16 cellular contexts compared by ENCODE assay signal in the genomic region with DNA sequence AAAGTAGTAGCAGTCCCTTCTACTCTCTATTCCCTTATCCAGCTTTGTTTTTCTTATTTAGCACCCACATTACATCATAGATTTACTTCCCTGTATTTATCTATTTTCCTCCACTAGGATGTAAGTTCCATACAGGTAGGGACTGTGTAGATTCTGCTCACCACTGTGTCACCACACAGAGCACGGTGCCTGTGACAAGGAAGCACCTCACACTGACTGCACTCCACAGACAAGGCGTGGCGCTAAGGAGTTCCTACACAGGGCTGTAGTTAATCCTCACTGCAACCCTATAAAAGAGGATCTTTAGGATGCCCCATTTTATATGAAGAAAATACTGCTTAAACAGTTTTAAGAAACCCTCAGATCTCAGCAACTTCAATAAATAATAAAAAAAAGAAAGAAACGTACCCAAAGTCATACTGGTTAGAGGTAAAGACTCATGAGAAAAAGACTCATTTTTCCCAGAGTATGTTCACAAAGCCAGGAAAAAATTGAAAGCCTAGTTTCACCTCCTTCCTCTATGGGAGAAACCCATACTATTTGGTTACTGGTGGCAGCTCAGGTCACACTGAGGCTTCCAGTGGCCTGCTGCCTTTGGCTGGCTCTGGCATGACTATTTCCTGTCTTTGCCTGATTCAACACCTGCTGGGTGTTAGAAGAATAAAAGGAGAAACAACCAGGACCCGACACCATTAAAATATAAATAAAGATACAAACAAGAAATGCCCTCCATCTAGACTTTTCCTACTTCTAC. TPM values are rescaled to one million over a fixed set of nuclear protein-coding genes. Genes with fewer than 3 reads are reported as not detected.
DNase-seq lines count a peak whose midpoint lies in the region; TF ChIP-seq lines count a peak whose summit lies in the region.
"Had no signal": no experiment of that assay in that cellular context is flagged by ENCODE, and none has a peak within 500 bp of the region (broad histone marks: within the 10 kb centered on the region; RNA-seq: fewer than 3 reads in every experiment).

No MANE protein-coding gene starts in this region.

- H3K27me3 ChIP-seq in esophagus muscularis mucosa (no peaks in the 10 kb centered on the region), osteoblast (ENCODE audit: insufficient read depth, low read length) (no peaks in the 10 kb centered on the region)
- H3K27me3 ChIP-seq: adrenal gland, dorsolateral prefrontal cortex had no signal

- H3K9me3 ChIP-seq in esophagus muscularis mucosa, result no peaks in the 10 kb centered on the region
- H3K9me3 ChIP-seq in osteoblast (ENCODE audit: low read depth, low read length), result no peaks in the 10 kb centered on the region
- H3K9me3 ChIP-seq: adrenal gland had no signal

- H3K4me3 Mint-ChIP-seq in Calu3 (ENCODE audit: low read depth, unreplicated experiment), result no peak overlapping the region
- H3K4me3 Mint-ChIP-seq: T-helper 2 cell treated with Interferon-gamma antibody and Interleukin-4, amounts not matched to agents 5 μg/mL and 100 μg/mL, for 36 hours had no signal

- WGBS in esophagus muscularis mucosa, result 95% methylated on average over 5 of the region's 5 CpGs

- no peak overlapping the region for H2AFZ ChIP-seq in osteoblast (ENCODE audit: low read length)
- H2AFZ ChIP-seq: parathyroid adenoma had no signal

- intact Hi-C loops in Calu3 (cut with micrococcal nuclease; ENCODE audit: unreplicated experiment), result no loop called here
- intact Hi-C loops in esophagus muscularis mucosa (cut with DNase I), result no loop called here

- H3K27me3 Mint-ChIP-seq in Calu3 (ENCODE audit: unreplicated experiment), result no peaks in the 10 kb centered on the region

- TF ChIP-seq CTCF in Calu3 (IDR thresholded peaks at IDR 0.05; ENCODE audit: unreplicated experiment) (no peak), esophagus muscularis mucosa (IDR thresholded peaks at IDR 0.05) (no peak), osteoblast (IDR thresholded peaks at IDR 0.05; ENCODE audit: extremely low read depth, low read depth, low read length) (no peak)

- TF ChIP-seq EP300 in esophagus muscularis mucosa (IDR thresholded peaks at IDR 0.05), result no peak

- CTCF ChIA-PET in Calu3 (lab: Charles Lee), result no interaction called here

- H3K79me2 ChIP-seq in osteoblast (ENCODE audit: insufficient read depth, low read length), result no peaks in the 10 kb centered on the region

- no peak overlapping the region for H3K4me2 ChIP-seq in osteoblast (ENCODE audit: insufficient read depth, low read length)

- no TSS peak for BruUV-seq in Calu3 (replicated peaks; lab: Mats Ljungman, UMichigan)

- H3K4me3 ChIP-seq in esophagus muscularis mucosa (no peak overlapping the region), osteoblast (ENCODE audit: insufficient read depth, low read length) (no peak overlapping the region)
- H3K4me3 ChIP-seq: adrenal gland, dorsolateral prefrontal cortex had no signal

- peaks cover 8% of the 10 kb centered on the region for H3K4me1 Mint-ChIP-seq in Calu3 (ENCODE audit: low read depth, unreplicated experiment)

- H3K27ac ChIP-seq in esophagus muscularis mucosa (replicated peaks in 1 of 4) (peak overlapping the region; percentile 83 to 92 (median 89)), osteoblast (ENCODE audit: low read depth, low read length) (no peak overlapping the region)
- H3K27ac ChIP-seq: dorsolateral prefrontal cortex had no signal

- peaks cover 51 to 98% (median 93%) of the 10 kb centered on the region in 4 donors for H3K4me1 ChIP-seq in esophagus muscularis mucosa
- H3K4me1 ChIP-seq in osteoblast (ENCODE audit: insufficient read depth, low read length), result peaks cover 5% of the 10 kb centered on the region

- DNase-seq in Calu3 (no peak), NCI-H2029 treated with DMSO at 0.1 percent for 48 hours (lab: John Stamatoyannopoulos, UW) (peak; percentile 29), esophagus muscularis mucosa (ENCODE audit: extremely low spot score) (no peak), osteoblast (ENCODE audit: insufficient read length, low spot score, missing footprints) (peak; percentile 25), NCI-H1436 (lab: John Stamatoyannopoulos, UW) (no peak), DMS79 (lab: John Stamatoyannopoulos, UW) (no peak), UCSD-AML1 (lab: John Stamatoyannopoulos, UW; ENCODE audit: unreplicated experiment) (no peak)
- DNase-seq: activated CD8-positive, alpha-beta memory T cell treated with anti-CD3 and anti-CD28 coated beads for 24 hours; adrenal gland; dorsolateral prefrontal cortex; HCEC 1CT; MV-4-11; NCI-H226; stimulated activated naive CD4-positive, alpha-beta T cell treated with Interleukin-2 at 50 U/mL for 16 hours had no signal

- no peak for TF ChIP-seq POLR2A in esophagus muscularis mucosa (IDR thresholded peaks at IDR 0.05; ENCODE audit: low read depth)

- peaks cover 10% of the 10 kb centered on the region for H4K20me1 ChIP-seq in osteoblast (ENCODE audit: insufficient read depth, low read length)

- peak overlapping the region; percentile 12 for H3K27ac Mint-ChIP-seq in Calu3 (ENCODE audit: unreplicated experiment)
- H3K27ac Mint-ChIP-seq: T-helper 2 cell treated with Interferon-gamma antibody and Interleukin-4, amounts not matched to agents 5 μg/mL and 100 μg/mL, for 36 hours had no signal

- peaks cover 0 to 50% (median 25%) of the 10 kb centered on the region in 4 donors for H3K36me3 ChIP-seq in esophagus muscularis mucosa
- peaks cover 15% of the 10 kb centered on the region for H3K36me3 ChIP-seq in osteoblast (ENCODE audit: insufficient read depth, low read length)

- H3K36me3 Mint-ChIP-seq in Calu3 (ENCODE audit: insufficient read depth, unreplicated experiment), result peaks cover 41% of the 10 kb centered on the region

- H3K9me3 Mint-ChIP-seq in Calu3 (ENCODE audit: low read depth, unreplicated experiment), result no peaks in the 10 kb centered on the region
- H3K9me3 Mint-ChIP-seq: T-helper 2 cell treated with Interferon-gamma antibody and Interleukin-4, amounts not matched to agents 5 μg/mL and 100 μg/mL, for 36 hours had no signal

RNA-seq across cellular contexts. Expression of gene RAD9B, which starts 36.9 kb away (rescaled TPM):
- 0.80 and 1.9 TPM in 2 replicates for total RNA-seq in Calu3 (2022)
- total RNA-seq in esophagus muscularis mucosa, result 1 to 10 TPM in 3 of 4 donors, under 1 TPM in 1; 0.98 to 5.0 (median 2.0) TPM
- total RNA-seq in osteoblast, result 0.36 and 0.59 TPM in 2 replicates

RNA-seq across cellular contexts. Expression of gene VPS29, which starts 37.1 kb away (rescaled TPM):
- total RNA-seq in Calu3 (2022), result 156 and 164 TPM in 2 replicates
- total RNA-seq in esophagus muscularis mucosa, result 100 to 1,000 TPM; 126 to 166 (median 156) TPM
- 51.4 and 54.8 TPM in 2 replicates for total RNA-seq in osteoblast

RNA-seq across cellular contexts. Expression of gene PPTC7, which starts 44.1 kb away (rescaled TPM):
- total RNA-seq in Calu3 (2022), result 26.0 and 27.8 TPM in 2 replicates
- 10 to 100 TPM; 36.6 to 55.6 (median 53.2) TPM for total RNA-seq in esophagus muscularis mucosa
- 7.6 and 8.5 TPM in 2 replicates for total RNA-seq in osteoblast

Comparison
In these comparisons a context has a peak if more than half of its experiments do, and no peak if none do; other contexts are left out.
1. DNase-seq: peak in NCI-H2029 treated with DMSO at 0.1 percent for 48 hours (single experiment) and osteoblast (single experiment); none in Calu3 (single experiment), esophagus muscularis mucosa (single experiment), NCI-H1436 (single experiment), DMS79 (single experiment) and UCSD-AML1 (single experiment).